Comparison of ENCODE assay signal across 17 cellular contexts in the genomic region with DNA sequence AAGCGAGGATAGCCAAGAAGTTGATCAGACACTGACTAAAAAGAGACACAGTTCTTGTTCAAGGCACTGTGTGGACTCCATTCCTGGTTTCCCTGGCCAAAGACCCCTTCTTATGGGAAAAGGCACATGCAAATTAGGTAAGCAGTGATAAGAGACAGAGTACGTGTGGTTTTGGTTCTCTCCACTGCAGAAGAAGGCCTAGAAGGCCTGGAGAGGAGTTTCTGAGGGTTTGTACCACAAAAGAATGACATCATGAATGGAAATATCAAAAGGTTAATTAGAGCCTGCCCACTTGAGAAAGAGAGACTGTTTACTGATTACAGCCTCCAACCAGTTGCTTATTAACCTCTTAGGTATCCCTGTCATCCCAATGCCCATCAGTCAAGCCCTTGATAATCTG.
DNase-seq lines count a peak whose midpoint lies in the region; ATAC-seq, FAIRE-seq and TF ChIP-seq lines count a peak whose summit lies in the region.
"Had no signal": no experiment of that assay in that cellular context is flagged by ENCODE, and none has a peak within 500 bp of the region (broad histone marks: within the 10 kb centered on the region; RNA-seq: fewer than 3 reads in every experiment).

No MANE protein-coding gene starts in this region.

- H3K4me2 ChIP-seq in HepG2 (ENCODE audit: low read depth, low read length) (no peak overlapping the region), GM23248 (ENCODE audit: unreplicated experiment) (no peak overlapping the region)
- H3K4me2 ChIP-seq: GM23338 had no signal

- no peaks in the 10 kb centered on the region for H3F3A ChIP-seq in GM23248 (ENCODE audit: insufficient read depth)

- no peaks in the 10 kb centered on the region for H3K36me3 Mint-ChIP-seq in glutamatergic neuron (ENCODE audit: unreplicated experiment)

- H4K20me1 ChIP-seq in HepG2 (ENCODE audit: insufficient read depth, low read length) (no peaks in the 10 kb centered on the region), GM23248 (ENCODE audit: insufficient read depth) (no peaks in the 10 kb centered on the region)

- H3K9ac ChIP-seq in HepG2 (ENCODE audit: insufficient read depth, low read depth, low read length) (no peak overlapping the region), GM23248 (no peak overlapping the region)

- H3K4me3 ChIP-seq in HepG2 (replicated peaks in 1 of 3; ENCODE audit: insufficient read depth in 1 of 3, low read depth in 2 of 3, low read length in 3 of 3) (no peak overlapping the region), right lobe of liver (no peak overlapping the region), GM23248 (no peak overlapping the region)
- H3K4me3 ChIP-seq: GM23338, K562 had no signal

- WGBS in HepG2 (ENCODE audit: low lambda C conversion rate), result 0% methylated on average over 2 of the region's 2 CpGs
- 59% methylated on average over 1 of the region's 2 CpGs for WGBS in right lobe of liver (ENCODE audit: insufficient coverage, low coverage, low lambda C conversion rate, missing lambda C conversion rate)
- 94 to 95% methylated on average over 2 of the region's 2 CpGs for WGBS in GM23248 (ENCODE audit: low coverage in 1 of 2, low lambda C conversion rate in 2 of 2, missing lambda C conversion rate in 2 of 2), 2 experiments

- TF ChIP-seq CTCF in HepG2 (CRISPR knock-in tag; IDR thresholded peaks at IDR 0.05) (no peak), right lobe of liver (IDR thresholded peaks at IDR 0.05) (no peak), glutamatergic neuron (IDR thresholded peaks at IDR 0.05; ENCODE audit: partially characterized antibody, unreplicated experiment) (no peak)

- CTCF ChIA-PET in HepG2 (lab: Yijun Ruan, JAX; ENCODE audit: low intra/inter-chr PET ratio, low total read pairs), result no interaction called here

- H3K27ac Mint-ChIP-seq in stimulated activated naive CD8-positive, alpha-beta T cell treated with anti-CD3 and anti-CD28 coated beads, Interleukin-15, amount 100 ng/mL, for 72 hours, result no peak overlapping the region
- no peak overlapping the region for H3K27ac Mint-ChIP-seq in glutamatergic neuron (ENCODE audit: unreplicated experiment)
- H3K27ac Mint-ChIP-seq: activated T-helper 1 cell treated with anti-CD3 and anti-CD28 coated beads, Interleukin-12 subunit alpha, Interleukin-12 subunit beta, Interleukin-2, Interleukin-4 antibody, amounts not matched to agents 30 ng/mL and 10 ng/mL and 1 ng/mL, durations not matched to agents 14 hours and 24 hours and 36 hours; GM23338; naive thymus-derived CD8-positive, alpha-beta T cell had no signal

- FAIRE-seq in HepG2 (lab: Jason Lieb, UNC), result no peak
- FAIRE-seq: K562, small intestine had no signal

- intact Hi-C loops in HepG2 (cut with micrococcal nuclease; ENCODE audit: unreplicated experiment) (no loop called here), right lobe of liver (cut with DNase I) (no loop called here)

- BruUV-seq in HepG2 (replicated peaks; lab: Mats Ljungman, UMichigan), result no TSS peak

- H2AFZ ChIP-seq in HepG2 (ENCODE audit: low read length), result no peak overlapping the region
- H2AFZ ChIP-seq in GM23248, result no peak overlapping the region
- H2AFZ ChIP-seq: GM23338 had no signal

- in situ Hi-C loops in HepG2 (cut with HindIII; ENCODE audit: extremely low pct_ligation_motif_present, low pct_unique_long_range_greater_than_20kb), result no loop called here
- in situ Hi-C loops in GM23248 (cut with MboI), result no loop called here

- H3K27ac ChIP-seq in HepG2 (ENCODE audit: extremely low read length, insufficient read depth, low read length), result no peak overlapping the region
- H3K27ac ChIP-seq in right lobe of liver, result no peak overlapping the region
- no peak overlapping the region for H3K27ac ChIP-seq in GM23248

- TF ChIP-seq RAD21 in HepG2 (CRISPR knock-in tag; IDR thresholded peaks at IDR 0.05), result no peak

- TF ChIP-seq POLR2A in HepG2 (IDR thresholded peaks at IDR 0.05; ENCODE audit: insufficient read depth in 1 of 2, low read depth in 2 of 2, low read length in 2 of 2) (no peak), right lobe of liver (IDR thresholded peaks at IDR 0.05) (no peak)

- no peak overlapping the region for H3K4me3 Mint-ChIP-seq in stimulated activated naive CD8-positive, alpha-beta T cell treated with anti-CD3 and anti-CD28 coated beads, Interleukin-15, amount 100 ng/mL, for 72 hours
- no peak overlapping the region for H3K4me3 Mint-ChIP-seq in glutamatergic neuron (ENCODE audit: unreplicated experiment)
- H3K4me3 Mint-ChIP-seq: activated T-helper 1 cell treated with anti-CD3 and anti-CD28 coated beads, Interleukin-12 subunit alpha, Interleukin-12 subunit beta, Interleukin-2, Interleukin-4 antibody, amounts not matched to agents 30 ng/mL and 10 ng/mL and 1 ng/mL, durations not matched to agents 14 hours and 24 hours and 36 hours; central memory CD8-positive, alpha-beta T cell; GM23338; naive thymus-derived CD8-positive, alpha-beta T cell had no signal

- H3K27me3 ChIP-seq in HepG2 (ENCODE audit: control insufficient read depth in 1 of 2, insufficient read depth in 2 of 2, low read length in 2 of 2) (no peaks in the 10 kb centered on the region), right lobe of liver (no peaks in the 10 kb centered on the region), GM23248 (replicated peaks; ENCODE audit: insufficient read depth) (no peaks in the 10 kb centered on the region)

- POLR2A ChIA-PET in HepG2 (lab: Yijun Ruan, JAX), result no interaction called here

- no peak for ATAC-seq in HepG2
- no peak for ATAC-seq in right lobe of liver
- ATAC-seq in HG03342 (IDR thresholded peaks at IDR 0.05; ENCODE audit: unreplicated experiment), result peak; percentile 81
- peak; percentile 61 for ATAC-seq in stimulated activated naive CD8-positive, alpha-beta T cell treated with anti-CD3 and anti-CD28 coated beads, Interleukin-15, amount 100 ng/mL, for 72 hours
- ATAC-seq: GM23338; K562; naive thymus-derived CD8-positive, alpha-beta T cell had no signal

- H3K9me3 ChIP-seq in HepG2 (ENCODE audit: low read length) (no peaks in the 10 kb centered on the region), right lobe of liver (no peaks in the 10 kb centered on the region), GM23248 (ENCODE audit: low read depth) (no peaks in the 10 kb centered on the region)

- no peak for DNase-seq in HepG2 (ENCODE audit: low spot score)
- no peak for DNase-seq in right lobe of liver
- peak; percentile 5 for DNase-seq in GM23248
- no peak for DNase-seq in stimulated activated naive CD8-positive, alpha-beta T cell treated with anti-CD3 and anti-CD28 coated beads, Interleukin-15, amount 100 ng/mL, for 72 hours
- no peak for DNase-seq in A172 (ENCODE audit: low spot score)
- DNase-seq in nucleus accumbens (lab: John Stamatoyannopoulos, UW), result no peak
- no peak for DNase-seq in glutamatergic neuron
- DNase-seq: DND-41; naive thymus-derived CD8-positive, alpha-beta T cell; NCI-H2107; SHP77; small intestine had no signal

- H3K9me3 Mint-ChIP-seq in stimulated activated naive CD8-positive, alpha-beta T cell treated with anti-CD3 and anti-CD28 coated beads, Interleukin-15, amount 100 ng/mL, for 72 hours, result no peaks in the 10 kb centered on the region
- H3K9me3 Mint-ChIP-seq in glutamatergic neuron (ENCODE audit: unreplicated experiment), result peaks cover 2% of the 10 kb centered on the region
- H3K9me3 Mint-ChIP-seq: activated T-helper 1 cell treated with anti-CD3 and anti-CD28 coated beads, Interleukin-12 subunit alpha, Interleukin-12 subunit beta, Interleukin-2, Interleukin-4 antibody, amounts not matched to agents 30 ng/mL and 10 ng/mL and 1 ng/mL, durations not matched to agents 14 hours and 24 hours and 36 hours; central memory CD8-positive, alpha-beta T cell; GM23338 had no signal

- H3K9me2 ChIP-seq in GM23248 (ENCODE audit: insufficient read depth), result no peaks in the 10 kb centered on the region

- TF ChIP-seq EP300 in HepG2 (IDR thresholded peaks at IDR 0.05; ENCODE audit: low read depth in 2 of 2, low read length in 2 of 2) (no peak), HepG2 (CRISPR knock-in tag; IDR thresholded peaks at IDR 0.05; ENCODE audit: borderline replicate concordance) (no peak)

- H3K4me1 Mint-ChIP-seq in stimulated activated naive CD8-positive, alpha-beta T cell treated with anti-CD3 and anti-CD28 coated beads, Interleukin-15, amount 100 ng/mL, for 72 hours, result peaks cover 13% of the 10 kb centered on the region
- peaks cover 4% of the 10 kb centered on the region for H3K4me1 Mint-ChIP-seq in glutamatergic neuron (ENCODE audit: low read depth, unreplicated experiment)

- H3K79me2 ChIP-seq in HepG2 (ENCODE audit: insufficient read depth, low read length), result no peaks in the 10 kb centered on the region
- no peaks in the 10 kb centered on the region for H3K79me2 ChIP-seq in GM23248 (ENCODE audit: insufficient read depth)

- no peaks in the 10 kb centered on the region for H3K36me3 ChIP-seq in HepG2 (replicated peaks in 1 of 2; ENCODE audit: control insufficient read depth in 1 of 2, insufficient read depth in 2 of 2, low read length in 2 of 2)
- H3K36me3 ChIP-seq in right lobe of liver, result no peaks in the 10 kb centered on the region
- H3K36me3 ChIP-seq in GM23248 (ENCODE audit: low read depth), result no peaks in the 10 kb centered on the region

- H3K4me1 ChIP-seq in HepG2 (ENCODE audit: insufficient read depth, low read length) (no peaks in the 10 kb centered on the region), right lobe of liver (no peaks in the 10 kb centered on the region), GM23248 (ENCODE audit: insufficient read depth) (peaks cover 18% of the 10 kb centered on the region; the same call in 1 of the 2 replicates)

- peaks cover 9% of the 10 kb centered on the region for H3K27me3 Mint-ChIP-seq in stimulated activated naive CD8-positive, alpha-beta T cell treated with anti-CD3 and anti-CD28 coated beads, Interleukin-15, amount 100 ng/mL, for 72 hours
- H3K27me3 Mint-ChIP-seq in glutamatergic neuron (ENCODE audit: unreplicated experiment), result no peaks in the 10 kb centered on the region

Comparison
In these comparisons a context has a peak if more than half of its experiments do, and no peak if none do; other contexts are left out.
1. ATAC-seq: peak in HG03342 (single experiment) and stimulated activated naive CD8-positive, alpha-beta T cell treated with anti-CD3 and anti-CD28 coated beads, Interleukin-15, amount 100 ng/mL, for 72 hours (single experiment); none in HepG2 (single experiment) and right lobe of liver (0 of 4).